Comparison of ENCODE assay signal across 18 cellular contexts in genomic region chr5:148913493-148913892, GRCh38.
DNase-seq lines count a peak whose midpoint lies in the region; ATAC-seq and TF ChIP-seq lines count a peak whose summit lies in the region.
"Had no signal": no experiment of that assay in that cellular context is flagged by ENCODE, and none has a peak within 500 bp of the region (broad histone marks: within the 10 kb centered on the region; RNA-seq: fewer than 3 reads in every experiment).

No MANE protein-coding gene starts in this region.

- H3K9me3 ChIP-seq in GM23248 (ENCODE audit: low read depth) (no peaks in the 10 kb centered on the region), T-helper 17 cell (ENCODE audit: control insufficient read depth, low read length, poor library complexity, severe bottlenecking) (no peaks in the 10 kb centered on the region), fibroblast of lung (ENCODE audit: control insufficient read depth, insufficient read depth, low read depth, low read length) (no peaks in the 10 kb centered on the region), sigmoid colon (no peaks in the 10 kb centered on the region)
- H3K9me3 ChIP-seq: uterus had no signal

- H3K79me2 ChIP-seq in GM23248 (ENCODE audit: insufficient read depth) (no peaks in the 10 kb centered on the region), fibroblast of lung (ENCODE audit: control insufficient read depth, insufficient read depth, low read length) (no peaks in the 10 kb centered on the region)

- intact Hi-C loops in sigmoid colon (cut with DNase I) (loop anchor here (5.0 kb wide), 1 partner anchor 84 kb away; no protein-coding TSS in a partner anchor), lower leg skin (cut with DNase I; ENCODE audit: low total_unique reads) (no loop called here)

- no peaks in the 10 kb centered on the region for H3K9me3 Mint-ChIP-seq in stimulated activated naive B cell treated with anti-CD40 and anti-IgM and Interleukin-4, amounts not matched to agents 10 μg/mL and 1 μg/mL and 100 μg/mL, for 72 hours
- H3K9me3 Mint-ChIP-seq: activated naive CD4-positive, alpha-beta T cell treated with anti-CD3 and anti-CD28 coated beads for 36 hours; stimulated activated memory B cell treated with anti-CD40 and anti-IgM and Interleukin-4, amounts not matched to agents 10 μg/mL and 1 μg/mL and 100 μg/mL, for 72 hours had no signal

- TF ChIP-seq POLR2A in sigmoid colon (IDR thresholded peaks at IDR 0.05) (no peak), lower leg skin (IDR thresholded peaks at IDR 0.05) (no peak)

- H3K27ac ChIP-seq in GM23248: peak overlapping the region; percentile 90
- peak overlapping the region; percentile 87 for H3K27ac ChIP-seq in fibroblast of lung (ENCODE audit: insufficient read depth, low read length)
- peak overlapping the region in 3 of 4 donors; percentile 27 to 42 (median 41) for H3K27ac ChIP-seq in sigmoid colon
- H3K27ac ChIP-seq: uterus had no signal

- no peaks in the 10 kb centered on the region for H4K20me1 ChIP-seq in GM23248 (ENCODE audit: insufficient read depth)
- H4K20me1 ChIP-seq in fibroblast of lung (ENCODE audit: control insufficient read depth, extremely low read depth, insufficient read depth, low read length): no peaks in the 10 kb centered on the region

- H3K27me3 Mint-ChIP-seq in T-helper 17 cell: no peaks in the 10 kb centered on the region
- H3K27me3 Mint-ChIP-seq in stimulated activated naive B cell treated with anti-CD40 and anti-IgM and Interleukin-4, amounts not matched to agents 10 μg/mL and 1 μg/mL and 100 μg/mL, for 72 hours: no peaks in the 10 kb centered on the region
- H3K27me3 Mint-ChIP-seq: stimulated activated memory B cell treated with anti-CD40 and anti-IgM and Interleukin-4, amounts not matched to agents 10 μg/mL and 1 μg/mL and 100 μg/mL, for 72 hours had no signal

- 74 to 77% methylated on average over 6 of the region's 6 CpGs for WGBS in GM23248 (ENCODE audit: low coverage in 1 of 2, low lambda C conversion rate in 2 of 2, missing lambda C conversion rate in 2 of 2), 2 experiments
- WGBS in sigmoid colon, 2 donors: 83 to 90% methylated on average over 6 of the region's 6 CpGs
- WGBS in lower leg skin, 2 donors: 82 to 85% methylated on average over 6 of the region's 6 CpGs

- no peak for DNase-seq in GM23248
- DNase-seq in T-helper 17 cell: no peak
- no peak for DNase-seq in fibroblast of lung (ENCODE audit: low read depth in 2 of 2)
- DNase-seq in sigmoid colon: no peak
- no peak for DNase-seq in stimulated activated naive B cell treated with anti-CD40 and anti-IgM and Interleukin-4, amounts not matched to agents 10 μg/mL and 1 μg/mL and 100 μg/mL, for 72 hours
- DNase-seq in lower leg skin (ENCODE audit: low spot score in 2 of 2): no peak
- DNase-seq: activated CD4-positive, CD25-positive, alpha-beta regulatory T cell treated with anti-CD3 and anti-CD28 coated beads, Interleukin-2, amount 50 U/mL, for 72 hours; activated CD8-positive, alpha-beta memory T cell treated with anti-CD3 and anti-CD28 coated beads, Interleukin-2, amount 50 U/mL, for 4 hours; activated naive CD4-positive, alpha-beta T cell treated with anti-CD3 and anti-CD28 coated beads for 36 hours; CD8-positive, alpha-beta memory T cell; Kasumi-1; NCI-H1436; NCI-H2227 treated with DMSO at 0.1 percent for 48 hours; NK-92 treated with Interleukin-12 subunit alpha and Interleukin-12 subunit beta, amount 100 ng/mL, for 24 hours; uterus had no signal

- peaks cover 3% of the 10 kb centered on the region for H3K36me3 Mint-ChIP-seq in T-helper 17 cell (ENCODE audit: low read depth)
- H3K36me3 Mint-ChIP-seq in stimulated activated naive B cell treated with anti-CD40 and anti-IgM and Interleukin-4, amounts not matched to agents 10 μg/mL and 1 μg/mL and 100 μg/mL, for 72 hours: no peaks in the 10 kb centered on the region
- H3K36me3 Mint-ChIP-seq: CD8-positive, alpha-beta memory T cell; stimulated activated memory B cell treated with anti-CD40 and anti-IgM and Interleukin-4, amounts not matched to agents 10 μg/mL and 1 μg/mL and 100 μg/mL, for 72 hours had no signal

- in situ Hi-C loops in GM23248 (cut with MboI): no loop called here

- no peak overlapping the region for H3K4me3 Mint-ChIP-seq in T-helper 17 cell
- no peak overlapping the region for H3K4me3 Mint-ChIP-seq in stimulated activated naive B cell treated with anti-CD40 and anti-IgM and Interleukin-4, amounts not matched to agents 10 μg/mL and 1 μg/mL and 100 μg/mL, for 72 hours
- H3K4me3 Mint-ChIP-seq: activated naive CD4-positive, alpha-beta T cell treated with anti-CD3 and anti-CD28 coated beads for 36 hours; CD8-positive, alpha-beta memory T cell; stimulated activated memory B cell treated with anti-CD40 and anti-IgM and Interleukin-4, amounts not matched to agents 10 μg/mL and 1 μg/mL and 100 μg/mL, for 72 hours had no signal

- no peaks in the 10 kb centered on the region for H3K36me3 ChIP-seq in GM23248 (ENCODE audit: low read depth)
- no peaks in the 10 kb centered on the region for H3K36me3 ChIP-seq in fibroblast of lung (ENCODE audit: control insufficient read depth, insufficient read depth, low read length)
- H3K36me3 ChIP-seq in sigmoid colon: no peaks in the 10 kb centered on the region
- H3K36me3 ChIP-seq: uterus had no signal

- H3K4me3 ChIP-seq in GM23248 (no peak overlapping the region), fibroblast of lung (replicated peaks in 1 of 4; ENCODE audit: control extremely low read depth in 1 of 4, insufficient read depth in 1 of 4, low read depth in 3 of 4, low read length in 4 of 4) (no peak overlapping the region), sigmoid colon (no peak overlapping the region), lower leg skin (ENCODE audit: low read depth, poor library complexity, severe bottlenecking) (no peak overlapping the region)
- H3K4me3 ChIP-seq: uterus had no signal

- TF ChIP-seq CTCF in fibroblast of lung (conservative IDR thresholded peaks at IDR 0.05 in 1 of 2, IDR thresholded peaks at IDR 0.05 in 1 of 2; ENCODE audit: low read depth in 1 of 2, low read length in 2 of 2) (no peak), sigmoid colon (IDR thresholded peaks at IDR 0.05) (no peak), lower leg skin (IDR thresholded peaks at IDR 0.05) (no peak)

- H3F3A ChIP-seq in GM23248 (ENCODE audit: insufficient read depth): peaks cover 41% of the 10 kb centered on the region

- peaks cover 45% of the 10 kb centered on the region for H3K4me1 ChIP-seq in GM23248 (ENCODE audit: insufficient read depth)
- H3K4me1 ChIP-seq in fibroblast of lung (ENCODE audit: control insufficient read depth, extremely low read depth, insufficient read depth, low read length): peaks cover 36% of the 10 kb centered on the region
- peaks cover 0 to 22% (median 16%) of the 10 kb centered on the region in 4 donors for H3K4me1 ChIP-seq in sigmoid colon
- H3K4me1 ChIP-seq: uterus had no signal

- ATAC-seq in T-helper 17 cell (no peak), HG03159 (IDR thresholded peaks at IDR 0.05; ENCODE audit: unreplicated experiment) (no peak), HG02884 (IDR thresholded peaks at IDR 0.05; ENCODE audit: unreplicated experiment) (no peak)
- no peak for ATAC-seq in stimulated activated naive B cell treated with anti-CD40 and anti-IgM and Interleukin-4, amounts not matched to agents 10 μg/mL and 1 μg/mL and 100 μg/mL, for 72 hours (replicated peaks)
- ATAC-seq: stimulated activated memory B cell treated with anti-CD40 and anti-IgM and Interleukin-4, amounts not matched to agents 10 μg/mL and 1 μg/mL and 100 μg/mL, for 72 hours had no signal

- H3K27me3 ChIP-seq in GM23248 (replicated peaks; ENCODE audit: insufficient read depth) (no peaks in the 10 kb centered on the region), fibroblast of lung (ENCODE audit: control insufficient read depth, insufficient read depth, low read length) (no peaks in the 10 kb centered on the region), sigmoid colon (no peaks in the 10 kb centered on the region)
- H3K27me3 ChIP-seq: uterus had no signal

- H2AFZ ChIP-seq in GM23248 (no peak overlapping the region), fibroblast of lung (ENCODE audit: low read length) (no peak overlapping the region)

- H3K4me2 ChIP-seq in GM23248 (ENCODE audit: unreplicated experiment) (peak overlapping the region; percentile 43), fibroblast of lung (ENCODE audit: extremely low read depth, insufficient read depth, low read length) (no peak overlapping the region)

- H3K27ac Mint-ChIP-seq in T-helper 17 cell: peak overlapping the region; percentile 62
- no peak overlapping the region for H3K27ac Mint-ChIP-seq in stimulated activated naive B cell treated with anti-CD40 and anti-IgM and Interleukin-4, amounts not matched to agents 10 μg/mL and 1 μg/mL and 100 μg/mL, for 72 hours
- H3K27ac Mint-ChIP-seq: activated naive CD4-positive, alpha-beta T cell treated with anti-CD3 and anti-CD28 coated beads for 36 hours; stimulated activated memory B cell treated with anti-CD40 and anti-IgM and Interleukin-4, amounts not matched to agents 10 μg/mL and 1 μg/mL and 100 μg/mL, for 72 hours had no signal

- no peaks in the 10 kb centered on the region for H3K9me2 ChIP-seq in GM23248 (ENCODE audit: insufficient read depth)

- TF ChIP-seq EP300 in sigmoid colon (IDR thresholded peaks at IDR 0.05): no peak

- peak overlapping the region; percentile 61 for H3K9ac ChIP-seq in GM23248
- no peak overlapping the region for H3K9ac ChIP-seq in fibroblast of lung (ENCODE audit: insufficient read depth, low read length)

- H3K4me1 Mint-ChIP-seq in T-helper 17 cell: peaks cover 13% of the 10 kb centered on the region
- H3K4me1 Mint-ChIP-seq in stimulated activated naive B cell treated with anti-CD40 and anti-IgM and Interleukin-4, amounts not matched to agents 10 μg/mL and 1 μg/mL and 100 μg/mL, for 72 hours: no peaks in the 10 kb centered on the region
